Comparison of ENCODE assay signal across 1 cellular context in genomic region chr10:15483215-15483970, GRCh38.
TF ChIP-seq lines count a peak whose summit lies in the region.

No MANE protein-coding gene starts in this region.

TF ChIP-seq in SK-N-SH, 30 proteins besides CTCF, POLR2A, EP300 and RAD21 (continued from another document):
- TF ChIP-seq, protein P1, sequence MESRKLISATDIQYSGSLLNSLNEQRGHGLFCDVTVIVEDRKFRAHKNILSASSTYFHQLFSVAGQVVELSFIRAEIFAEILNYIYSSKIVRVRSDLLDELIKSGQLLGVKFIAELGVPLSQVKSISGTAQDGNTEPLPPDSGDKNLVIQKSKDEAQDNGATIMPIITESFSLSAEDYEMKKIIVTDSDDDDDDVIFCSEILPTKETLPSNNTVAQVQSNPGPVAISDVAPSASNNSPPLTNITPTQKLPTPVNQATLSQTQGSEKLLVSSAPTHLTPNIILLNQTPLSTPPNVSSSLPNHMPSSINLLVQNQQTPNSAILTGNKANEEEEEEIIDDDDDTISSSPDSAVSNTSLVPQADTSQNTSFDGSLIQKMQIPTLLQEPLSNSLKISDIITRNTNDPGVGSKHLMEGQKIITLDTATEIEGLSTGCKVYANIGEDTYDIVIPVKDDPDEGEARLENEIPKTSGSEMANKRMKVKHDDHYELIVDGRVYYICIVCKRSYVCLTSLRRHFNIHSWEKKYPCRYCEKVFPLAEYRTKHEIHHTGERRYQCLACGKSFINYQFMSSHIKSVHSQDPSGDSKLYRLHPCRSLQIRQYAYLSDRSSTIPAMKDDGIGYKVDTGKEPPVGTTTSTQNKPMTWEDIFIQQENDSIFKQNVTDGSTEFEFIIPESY (IDR thresholded peaks at IDR 0.05; ENCODE audit: borderline replicate concordance, low read depth) = no peak
- TF ChIP-seq RCOR1 (IDR thresholded peaks at IDR 0.05; ENCODE audit: low read length) = peak; percentile 47; the same call in 1 of the 2 replicates
- TF ChIP-seq FOXM1 (IDR thresholded peaks at IDR 0.05; ENCODE audit: low read depth) = no peak
- TF ChIP-seq EZH2phosphoT487 (IDR thresholded peaks at IDR 0.05; ENCODE audit: borderline replicate concordance, low read depth) = no peak
- TF ChIP-seq, protein P2, sequence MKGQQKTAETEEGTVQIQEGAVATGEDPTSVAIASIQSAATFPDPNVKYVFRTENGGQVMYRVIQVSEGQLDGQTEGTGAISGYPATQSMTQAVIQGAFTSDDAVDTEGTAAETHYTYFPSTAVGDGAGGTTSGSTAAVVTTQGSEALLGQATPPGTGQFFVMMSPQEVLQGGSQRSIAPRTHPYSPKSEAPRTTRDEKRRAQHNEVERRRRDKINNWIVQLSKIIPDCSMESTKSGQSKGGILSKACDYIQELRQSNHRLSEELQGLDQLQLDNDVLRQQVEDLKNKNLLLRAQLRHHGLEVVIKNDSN (IDR thresholded peaks at IDR 0.05; ENCODE audit: borderline replicate concordance, low read depth) = no peak
- TF ChIP-seq, protein P3, sequence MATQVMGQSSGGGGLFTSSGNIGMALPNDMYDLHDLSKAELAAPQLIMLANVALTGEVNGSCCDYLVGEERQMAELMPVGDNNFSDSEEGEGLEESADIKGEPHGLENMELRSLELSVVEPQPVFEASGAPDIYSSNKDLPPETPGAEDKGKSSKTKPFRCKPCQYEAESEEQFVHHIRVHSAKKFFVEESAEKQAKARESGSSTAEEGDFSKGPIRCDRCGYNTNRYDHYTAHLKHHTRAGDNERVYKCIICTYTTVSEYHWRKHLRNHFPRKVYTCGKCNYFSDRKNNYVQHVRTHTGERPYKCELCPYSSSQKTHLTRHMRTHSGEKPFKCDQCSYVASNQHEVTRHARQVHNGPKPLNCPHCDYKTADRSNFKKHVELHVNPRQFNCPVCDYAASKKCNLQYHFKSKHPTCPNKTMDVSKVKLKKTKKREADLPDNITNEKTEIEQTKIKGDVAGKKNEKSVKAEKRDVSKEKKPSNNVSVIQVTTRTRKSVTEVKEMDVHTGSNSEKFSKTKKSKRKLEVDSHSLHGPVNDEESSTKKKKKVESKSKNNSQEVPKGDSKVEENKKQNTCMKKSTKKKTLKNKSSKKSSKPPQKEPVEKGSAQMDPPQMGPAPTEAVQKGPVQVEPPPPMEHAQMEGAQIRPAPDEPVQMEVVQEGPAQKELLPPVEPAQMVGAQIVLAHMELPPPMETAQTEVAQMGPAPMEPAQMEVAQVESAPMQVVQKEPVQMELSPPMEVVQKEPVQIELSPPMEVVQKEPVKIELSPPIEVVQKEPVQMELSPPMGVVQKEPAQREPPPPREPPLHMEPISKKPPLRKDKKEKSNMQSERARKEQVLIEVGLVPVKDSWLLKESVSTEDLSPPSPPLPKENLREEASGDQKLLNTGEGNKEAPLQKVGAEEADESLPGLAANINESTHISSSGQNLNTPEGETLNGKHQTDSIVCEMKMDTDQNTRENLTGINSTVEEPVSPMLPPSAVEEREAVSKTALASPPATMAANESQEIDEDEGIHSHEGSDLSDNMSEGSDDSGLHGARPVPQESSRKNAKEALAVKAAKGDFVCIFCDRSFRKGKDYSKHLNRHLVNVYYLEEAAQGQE (IDR thresholded peaks at IDR 0.05; ENCODE audit: low read depth, low read length) = no peak
- TF ChIP-seq YY1 (IDR thresholded peaks at IDR 0.05; ENCODE audit: low read depth) = no peak
- no peak for TF ChIP-seq IRF3 (IDR thresholded peaks at IDR 0.05; ENCODE audit: low read depth, low read length)
- no peak for TF ChIP-seq ELF1 (IDR thresholded peaks at IDR 0.05)
- TF ChIP-seq GATA2 (CRISPR knock-in tag; IDR thresholded peaks at IDR 0.05) = peak; percentile 86
- TF ChIP-seq RXRA (IDR thresholded peaks at IDR 0.05; ENCODE audit: borderline replicate concordance, low read depth) = no peak
TF ChIP-seq in SK-N-SH: peak in this region for 4.
